ENCODE assay signal across 10 cellular contexts in the genomic region with DNA sequence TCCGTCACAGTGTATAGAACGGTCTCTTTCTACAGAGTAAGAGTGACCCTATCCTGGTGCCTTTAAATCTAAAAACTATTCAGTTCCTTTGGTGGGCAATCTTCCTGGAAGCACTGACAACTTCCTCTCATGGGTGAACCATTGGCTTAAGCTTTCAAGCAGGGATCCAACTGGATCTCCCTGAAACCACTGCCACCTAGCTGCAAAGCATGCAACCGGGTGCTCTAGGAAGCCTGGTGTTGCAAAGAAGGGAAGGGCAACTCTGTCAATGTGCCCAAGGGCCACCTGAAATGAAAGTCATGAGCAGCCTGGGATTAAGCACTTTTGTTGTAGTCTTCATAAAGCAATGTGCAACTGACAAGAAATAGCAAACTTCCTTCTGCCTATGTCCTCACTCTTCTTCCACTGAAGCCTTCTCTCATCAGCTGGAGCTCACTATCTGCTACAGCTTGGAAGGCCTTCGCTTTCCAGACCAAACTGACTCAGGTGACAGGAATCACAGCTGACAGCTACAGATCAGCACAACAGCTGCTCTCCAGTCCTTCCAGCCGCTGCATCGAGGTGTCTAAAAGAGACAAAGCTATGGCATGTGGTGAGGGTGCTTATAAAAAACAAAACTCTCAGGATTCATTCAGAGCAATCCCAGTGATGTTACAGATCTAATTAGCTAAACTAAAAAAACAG. TPM values are rescaled to one million over a fixed set of nuclear protein-coding genes. Genes with fewer than 3 reads are reported as not detected.
DNase-seq lines count a peak whose midpoint lies in the region; ATAC-seq and TF ChIP-seq lines count a peak whose summit lies in the region.
"Had no signal": no experiment of that assay in that cellular context is flagged by ENCODE, and none has a peak within 500 bp of the region (broad histone marks: within the 10 kb centered on the region; RNA-seq: fewer than 3 reads in every experiment).

No MANE protein-coding gene starts in this region.

- H3K4me2 ChIP-seq in mesenchymal stem cell (ENCODE audit: low read length, poor library complexity, severe bottlenecking) (no peak overlapping the region), neuronal stem cell (ENCODE audit: insufficient read depth, low read length, poor library complexity, severe bottlenecking) (no peak overlapping the region)
- H3K4me2 ChIP-seq: BLaER1 treated with 17β-estradiol and CSF1 and Interleukin-3, amounts not matched to agents 10 nM and 100 nM had no signal

- no peak overlapping the region for H3K14ac ChIP-seq in mesenchymal stem cell (ENCODE audit: low read length in 2 of 2)
- no peak overlapping the region for H3K14ac ChIP-seq in neuronal stem cell (ENCODE audit: low read length)

- H3K36me3 ChIP-seq in RWPE2 (ENCODE audit: low read depth) (peaks cover 55% of the 10 kb centered on the region), skeletal muscle tissue (ENCODE audit: control insufficient read depth in 3 of 3, insufficient read depth in 3 of 3, low read length in 3 of 3) (peaks cover 6 to 20% (median 11%) of the 10 kb centered on the region in 3 donors), mesenchymal stem cell (ENCODE audit: control insufficient read depth in 1 of 2, insufficient read depth in 2 of 2, low read depth in 1 of 2, low read length in 2 of 2) (peaks cover 51 to 84% of the 10 kb centered on the region in 2 experiments), neuronal stem cell (replicated peaks in 1 of 2; ENCODE audit: control insufficient read depth in 2 of 2, insufficient read depth in 2 of 2, low read length in 2 of 2) (peaks cover 5 to 68% of the 10 kb centered on the region in 2 donors)

- H2BK5ac ChIP-seq in mesenchymal stem cell (ENCODE audit: low read depth, low read length, poor library complexity, severe bottlenecking) (no peak overlapping the region), neuronal stem cell (ENCODE audit: low read length) (no peak overlapping the region)

- H2BK120ac ChIP-seq in mesenchymal stem cell (ENCODE audit: low read depth, low read length) (no peak overlapping the region), neuronal stem cell (ENCODE audit: low read depth, low read length) (no peak overlapping the region)

- no peak overlapping the region for H3K4ac ChIP-seq in mesenchymal stem cell (ENCODE audit: low read depth in 1 of 2, low read length in 2 of 2)
- no peak overlapping the region for H3K4ac ChIP-seq in neuronal stem cell (ENCODE audit: low read length)

- 89% methylated on average over 5 of the region's 6 CpGs for WGBS in mesenchymal stem cell
- WGBS in neuronal stem cell (ENCODE audit: extremely low coverage in 2 of 2, insufficient read length in 2 of 2, insufficient replicate concordance in 1 of 2), 2 donors: no CpG with 5 or more reads among the region's 6 CpGs

- H3K23ac ChIP-seq in mesenchymal stem cell (ENCODE audit: low read length in 2 of 2) (no peak overlapping the region), neuronal stem cell (ENCODE audit: low read depth, low read length, poor library complexity) (no peak overlapping the region)

- H3K4me3 ChIP-seq in RWPE2 (ENCODE audit: severe bottlenecking) (no peak overlapping the region), skeletal muscle tissue (ENCODE audit: low read length in 3 of 3) (no peak overlapping the region), mesenchymal stem cell (ENCODE audit: insufficient read depth in 1 of 2, low read depth in 1 of 2, low read length in 2 of 2) (no peak overlapping the region), neuronal stem cell (ENCODE audit: low read length in 2 of 2) (no peak overlapping the region)
- H3K4me3 ChIP-seq: BLaER1 treated with 17β-estradiol and CSF1 and Interleukin-3, amounts not matched to agents 10 nM and 100 nM had no signal

- H3K9ac ChIP-seq in skeletal muscle tissue (ENCODE audit: low read depth in 1 of 3, low read length in 3 of 3): no peak overlapping the region
- H3K9ac ChIP-seq in mesenchymal stem cell (ENCODE audit: low read length): no peak overlapping the region
- no peak overlapping the region for H3K9ac ChIP-seq in neuronal stem cell (ENCODE audit: low read depth, low read length, poor library complexity)
- H3K9ac ChIP-seq: BLaER1 treated with 17β-estradiol and CSF1 and Interleukin-3, amounts not matched to agents 10 nM and 100 nM had no signal

- H2BK15ac ChIP-seq in mesenchymal stem cell (ENCODE audit: low read depth, poor library complexity, severe bottlenecking): no peak overlapping the region
- no peak overlapping the region for H2BK15ac ChIP-seq in neuronal stem cell (ENCODE audit: low read length)

- H3K9me3 ChIP-seq in RWPE2 (ENCODE audit: severe bottlenecking) (no peaks in the 10 kb centered on the region), skeletal muscle tissue (ENCODE audit: control insufficient read depth in 3 of 3, low read length in 3 of 3) (no peaks in the 10 kb centered on the region), mesenchymal stem cell (ENCODE audit: control insufficient read depth, low read length) (no peaks in the 10 kb centered on the region), neuronal stem cell (replicated peaks in 1 of 2; ENCODE audit: control insufficient read depth in 2 of 2, insufficient read depth in 1 of 2, low read depth in 1 of 2, low read length in 2 of 2) (peaks cover 0 to 2% of the 10 kb centered on the region in 2 donors)
- H3K9me3 ChIP-seq: BLaER1 treated with 17β-estradiol and CSF1 and Interleukin-3, amounts not matched to agents 10 nM and 100 nM had no signal

- H2AFZ ChIP-seq in mesenchymal stem cell (ENCODE audit: low read depth, low read length): no peak overlapping the region
- H2AFZ ChIP-seq in neuronal stem cell (ENCODE audit: low read length): no peak overlapping the region

- H4K8ac ChIP-seq in mesenchymal stem cell (ENCODE audit: low read length): no peak overlapping the region
- no peak overlapping the region for H4K8ac ChIP-seq in neuronal stem cell (ENCODE audit: low read depth, low read length)

- no peak overlapping the region for H2BK12ac ChIP-seq in mesenchymal stem cell (ENCODE audit: low read length in 2 of 2)
- no peak overlapping the region for H2BK12ac ChIP-seq in neuronal stem cell (ENCODE audit: low read length)

- H3K79me1 ChIP-seq in mesenchymal stem cell (replicated peaks; ENCODE audit: low read length, poor library complexity, severe bottlenecking): peaks cover 7% of the 10 kb centered on the region
- no peaks in the 10 kb centered on the region for H3K79me1 ChIP-seq in neuronal stem cell (ENCODE audit: low read depth, low read length)

- H3K27ac ChIP-seq in RWPE2 (ENCODE audit: poor library complexity, severe bottlenecking) (no peak overlapping the region), skeletal muscle tissue (ENCODE audit: low read depth, low read length) (peak overlapping the region; percentile 1), mesenchymal stem cell (ENCODE audit: low read length, poor library complexity, severe bottlenecking) (no peak overlapping the region), neuronal stem cell (replicated peaks; ENCODE audit: low read length) (no peak overlapping the region)
- H3K27ac ChIP-seq: BLaER1 treated with 17β-estradiol and CSF1 and Interleukin-3, amounts not matched to agents 10 nM and 100 nM had no signal

- H3K27me3 ChIP-seq in RWPE2 (ENCODE audit: insufficient read depth, poor library complexity, severe bottlenecking) (no peaks in the 10 kb centered on the region), skeletal muscle tissue (ENCODE audit: control insufficient read depth in 3 of 3, insufficient read depth in 3 of 3, low read length in 3 of 3) (no peaks in the 10 kb centered on the region), mesenchymal stem cell (ENCODE audit: control insufficient read depth in 1 of 2, insufficient read depth in 1 of 2, low read length in 2 of 2) (no peaks in the 10 kb centered on the region), neuronal stem cell (ENCODE audit: control insufficient read depth in 3 of 3, insufficient read depth in 3 of 3, low read depth in 1 of 3, low read length in 3 of 3) (no peaks in the 10 kb centered on the region)
- H3K27me3 ChIP-seq: BLaER1 treated with 17β-estradiol and CSF1 and Interleukin-3, amounts not matched to agents 10 nM and 100 nM had no signal

- TF ChIP-seq CTCF in RWPE2 (IDR thresholded peaks at IDR 0.05; ENCODE audit: poor library complexity, severe bottlenecking): peak; percentile 48

- DNase-seq in NCI-H2227 (lab: John Stamatoyannopoulos, UW; ENCODE audit: unreplicated experiment): peak; percentile 0
- DNase-seq in NCI-H2227 treated with DMSO at 0.1 percent for 48 hours (lab: John Stamatoyannopoulos, UW): no peak
- no peak for DNase-seq in RWPE2 (ENCODE audit: low spot score)
- DNase-seq in globus pallidus (ENCODE audit: low spot score): peak; percentile 45
- no peak for DNase-seq in mesenchymal stem cell
- DNase-seq in neuronal stem cell (ENCODE audit: low spot score): no peak
- DNase-seq: kidney glomerular epithelial cell had no signal

- H2AK5ac ChIP-seq in mesenchymal stem cell (ENCODE audit: low read length, severe bottlenecking) (no peak overlapping the region), neuronal stem cell (ENCODE audit: low read depth, low read length) (no peak overlapping the region)

- ATAC-seq in RWPE2 (ENCODE audit: low read depth): no peak; the same call in 2 of the 3 replicates
- no peak for ATAC-seq in HG03378 (IDR thresholded peaks at IDR 0.05; ENCODE audit: unreplicated experiment)

- H3K18ac ChIP-seq in mesenchymal stem cell (ENCODE audit: low read depth in 1 of 2, low read length in 2 of 2) (no peak overlapping the region), neuronal stem cell (ENCODE audit: low read length) (no peak overlapping the region)

- no peak overlapping the region for H4K91ac ChIP-seq in mesenchymal stem cell (ENCODE audit: low read length)
- no peak overlapping the region for H4K91ac ChIP-seq in neuronal stem cell (ENCODE audit: low read depth, low read length, poor library complexity)

- H3K4me1 ChIP-seq in RWPE2 (ENCODE audit: insufficient read depth, poor library complexity, severe bottlenecking) (no peaks in the 10 kb centered on the region), skeletal muscle tissue (ENCODE audit: control insufficient read depth in 3 of 3, insufficient read depth in 3 of 3, low read length in 3 of 3) (peaks cover 20 to 46% (median 41%) of the 10 kb centered on the region in 3 donors), mesenchymal stem cell (ENCODE audit: control insufficient read depth, insufficient read depth, low read depth, low read length) (peaks cover 2% of the 10 kb centered on the region), neuronal stem cell (ENCODE audit: control insufficient read depth in 2 of 2, insufficient read depth in 1 of 2, low read depth in 1 of 2, low read length in 2 of 2) (peaks cover 1 to 7% of the 10 kb centered on the region in 2 donors)

RNA-seq across cellular contexts. Expression of gene SETD7, which starts 46.1 kb away (rescaled TPM):
- total RNA-seq in skeletal muscle tissue: 59.0 TPM
- 26.4 TPM for polyA plus RNA-seq in mesenchymal stem cell (2013, experiment 1 of 2)
- polyA plus RNA-seq in mesenchymal stem cell (2013, experiment 2 of 2): 25.9 TPM
- 5.9 TPM for polyA plus RNA-seq in neuronal stem cell (2013, experiment 1 of 2)
- 5.7 TPM for polyA plus RNA-seq in neuronal stem cell (2013, experiment 2 of 2)

RNA-seq across cellular contexts. Expression of gene RAB33B, which starts 55.9 kb away (rescaled TPM):
- total RNA-seq in skeletal muscle tissue: 11.5 TPM
- 4.6 TPM for polyA plus RNA-seq in mesenchymal stem cell (2013, experiment 1 of 2)
- 5.2 TPM for polyA plus RNA-seq in mesenchymal stem cell (2013, experiment 2 of 2)
- 3.9 TPM for polyA plus RNA-seq in neuronal stem cell (2013, experiment 1 of 2)
- polyA plus RNA-seq in neuronal stem cell (2013, experiment 2 of 2): 3.8 TPM

Comparison
In these comparisons a context has a peak if more than half of its experiments do, and no peak if none do; other contexts are left out.
1. DNase-seq: peak in NCI-H2227 (single experiment) and globus pallidus (single experiment); none in NCI-H2227 treated with DMSO at 0.1 percent for 48 hours (single experiment), RWPE2 (single experiment), mesenchymal stem cell (single experiment) and neuronal stem cell (single experiment).